ENCODE assay signal across 7 cellular contexts in genomic region chr1:35069746-35070145, GRCh38.
"Had no signal": no experiment of that assay in that cellular context is flagged by ENCODE, and none has a peak within 500 bp of the region (broad histone marks: within the 10 kb centered on the region; RNA-seq: fewer than 3 reads in every experiment).

No MANE protein-coding gene starts in this region.

- DNase-seq: IMR-90, KBM-7, KG1 had no signal

- H3K9ac ChIP-seq: KMS-11 had no signal

- ATAC-seq: HepG2, K562 had no signal

- H3K4me3 ChIP-seq: K562 had no signal

- H3K27ac ChIP-seq: HL-60, KMS-11 had no signal

- H3K4me2 ChIP-seq: KMS-11 had no signal
